10 cellular contexts compared by ENCODE assay signal in the genomic region with DNA sequence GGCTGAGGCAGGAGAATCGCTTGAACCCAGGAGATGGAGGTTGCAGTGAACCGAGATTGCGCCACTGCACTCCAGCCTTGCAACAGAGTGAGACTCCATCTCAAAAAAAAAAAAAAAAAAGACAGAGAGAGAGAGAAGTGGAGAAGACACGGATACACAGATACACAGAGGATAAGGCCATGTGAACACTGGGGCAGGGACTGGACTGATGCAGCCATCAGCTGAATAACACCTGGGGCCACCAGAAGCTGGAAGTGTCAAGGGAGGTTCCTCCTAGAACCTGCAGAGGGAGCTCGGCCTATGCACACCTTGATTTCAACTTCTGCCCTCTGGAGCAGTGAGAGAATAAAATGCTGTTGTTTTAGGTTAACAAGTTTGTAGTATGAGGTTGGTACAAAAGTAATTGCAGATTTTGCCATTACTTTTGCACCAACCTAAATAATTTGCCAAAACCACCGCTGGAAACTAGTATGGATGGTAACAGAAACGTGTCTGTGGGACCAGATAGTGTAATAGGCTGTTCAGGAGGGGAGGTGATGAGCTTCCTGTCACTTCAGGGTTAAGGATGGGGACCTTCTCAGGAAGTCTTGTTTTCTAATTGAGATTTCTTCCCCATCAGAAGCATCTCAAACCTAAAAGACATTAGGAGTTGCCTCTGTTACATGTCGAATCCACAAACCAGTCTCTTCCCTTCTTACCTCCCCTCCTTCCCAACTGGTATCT. TPM values are rescaled to one million over a fixed set of nuclear protein-coding genes. Genes with fewer than 3 reads are reported as not detected.
DNase-seq lines count a peak whose midpoint lies in the region; ATAC-seq, FAIRE-seq and TF ChIP-seq lines count a peak whose summit lies in the region.
"Had no signal": no experiment of that assay in that cellular context is flagged by ENCODE, and none has a peak within 500 bp of the region (broad histone marks: within the 10 kb centered on the region; RNA-seq: fewer than 3 reads in every experiment).

No MANE protein-coding gene starts in this region.

- TF ChIP-seq CTCF in GM12878 (IDR thresholded peaks at IDR 0.05 in 2 of 3, conservative IDR thresholded peaks at IDR 0.05 in 1 of 3; ENCODE audit: control insufficient read depth in 2 of 3, extremely low read depth in 1 of 3, insufficient read depth in 1 of 3, low read depth in 3 of 3, low read length in 3 of 3) (peak; percentile 35 to 53 (median 38); a peak in 5 of 6 replicates), liver (IDR thresholded peaks at IDR 0.05; ENCODE audit: low read depth, low read length, missing input control) (peak; percentile 68)

- H3K27me3 ChIP-seq in GM12878 (replicated peaks in 1 of 2; ENCODE audit: control insufficient read depth in 2 of 2, insufficient read depth in 2 of 2, low read length in 1 of 2): no peaks in the 10 kb centered on the region; a peak in 1 of 4 replicates
- H3K27me3 ChIP-seq in liver (ENCODE audit: control insufficient read depth in 4 of 4, insufficient read depth in 4 of 4, low read length in 3 of 4): no peaks in the 10 kb centered on the region

- RAD21 ChIA-PET in GM12878 (lab: Charles Lee; ENCODE audit: unreplicated experiment): interaction anchor here (0.6 to 1.0 kb wide), 4 partner anchors 77 to 623 kb away, joined by 3 to 6 read pairs (median 4); no protein-coding TSS in a partner anchor

- WGBS in GM12878 (ENCODE audit: insufficient coverage, insufficient replicate concordance, low lambda C conversion rate, missing lambda C conversion rate): 40% methylated on average over 8 of the region's 8 CpGs
- 66% methylated on average over 8 of the region's 8 CpGs for WGBS in liver

- DNase-seq in NK-92 treated with Interleukin-12 subunit alpha and Interleukin-12 subunit beta, amount 100 ng/mL, for 24 hours (lab: John Stamatoyannopoulos, UW): peak; percentile 16
- DNase-seq in NK-92 (lab: John Stamatoyannopoulos, UW; ENCODE audit: unreplicated experiment) (no peak), NCI-H2196 treated with DMSO at 0.1 percent for 48 hours (lab: John Stamatoyannopoulos, UW; ENCODE audit: unreplicated experiment) (peak; percentile 71), GM12878 (ENCODE audit: low read depth, low spot score) (no peak), DMS79 treated with DMSO at 0.1 percent for 48 hours (lab: John Stamatoyannopoulos, UW) (no peak)
- DNase-seq in activated effector memory CD4-positive, alpha-beta T cell treated with anti-CD3 and anti-CD28 coated beads, Interleukin-2, amount 50 U/mL, for 16 hours: no peak

- H3K4me3 ChIP-seq in GM12878: no peak overlapping the region
- no peak overlapping the region for H3K4me3 ChIP-seq in liver (ENCODE audit: low read depth in 1 of 3, low read length in 3 of 3)
- H3K4me3 ChIP-seq: skin epidermis had no signal

- H3K4me2 ChIP-seq in GM12878 (ENCODE audit: control insufficient read depth, insufficient read depth): no peak overlapping the region

- H3K27ac ChIP-seq in GM12878 (ENCODE audit: control insufficient read depth, insufficient read depth) (no peak overlapping the region), liver (ENCODE audit: low read depth in 1 of 2, low read length in 2 of 2) (no peak overlapping the region)
- H3K27ac ChIP-seq: skin epidermis had no signal

- intact Hi-C loops in GM12878 (cut with micrococcal nuclease; ENCODE audit: unreplicated experiment): no loop called here

- no peaks in the 10 kb centered on the region for H4K20me1 ChIP-seq in GM12878 (ENCODE audit: control insufficient read depth, insufficient read depth)

- TF ChIP-seq RAD21 in GM12878 (IDR thresholded peaks at IDR 0.05; ENCODE audit: insufficient read depth, low read depth, low read length): 0 out of 2 replicates have a peak, but pooled peaks have one; percentile 42
- TF ChIP-seq RAD21 in liver (IDR thresholded peaks at IDR 0.05): peak; percentile 82 to 87

- no peak for TF ChIP-seq POLR2A in GM12878 (IDR thresholded peaks at IDR 0.05; ENCODE audit: low read depth, low read length)

- SMC1A ChIA-PET in GM12878 (lab: Charles Lee; ENCODE audit: uncharacterized antibody, unreplicated experiment): interaction anchor here (0.6 to 1.3 kb wide), 4 partner anchors 77 to 1718 kb away, joined by 3 to 4 read pairs (median 3); no protein-coding TSS in a partner anchor

- no peaks in the 10 kb centered on the region for H3K9me3 ChIP-seq in GM12878 (replicated peaks; ENCODE audit: control insufficient read depth, insufficient read depth, low read length)
- H3K9me3 ChIP-seq in liver (ENCODE audit: control insufficient read depth in 4 of 4, low read length in 3 of 4): no peaks in the 10 kb centered on the region

- POLR2A ChIA-PET in GM12878 (lab: Charles Lee): no interaction called here

- CTCF ChIA-PET in GM12878 (lab: Yijun Ruan, JAX): interaction anchor here (1.0 to 2.4 kb wide), 11 partner anchors 11 to 206 kb away, joined by 3 to 14 read pairs (median 4); no protein-coding TSS in a partner anchor

- in situ Hi-C loops in GM12878 (cut with MboI): no loop called here

- H3K9ac ChIP-seq in GM12878 (ENCODE audit: control insufficient read depth, insufficient read depth, low read length) (no peak overlapping the region), liver (ENCODE audit: low read depth in 1 of 2, low read length in 2 of 2) (no peak overlapping the region)

- ATAC-seq in GM12878: peak; percentile 52; the same call in 2 of the 3 replicates
- no peak for ATAC-seq in HG02571 (IDR thresholded peaks at IDR 0.05; ENCODE audit: unreplicated experiment)

- no peaks in the 10 kb centered on the region for H3K79me2 ChIP-seq in GM12878 (ENCODE audit: control insufficient read depth, insufficient read depth, low read length)

- no TSS peak for BruUV-seq in GM12878 (replicated peaks; lab: Mats Ljungman, UMichigan)

- H3K36me3 ChIP-seq in GM12878 (ENCODE audit: control insufficient read depth in 2 of 2, insufficient read depth in 2 of 2, low read length in 1 of 2): no peaks in the 10 kb centered on the region
- no peaks in the 10 kb centered on the region for H3K36me3 ChIP-seq in liver (ENCODE audit: control insufficient read depth in 4 of 4, insufficient read depth in 3 of 4, low read depth in 1 of 4, low read length in 3 of 4)

- TF ChIP-seq EP300 in GM12878 (IDR thresholded peaks at IDR 0.05; ENCODE audit: borderline replicate concordance in 1 of 2, control insufficient read depth in 1 of 2, low read depth in 2 of 2, low read length in 2 of 2): no peak

- H2AFZ ChIP-seq in GM12878 (ENCODE audit: control insufficient read depth, low read depth, low read length): no peak overlapping the region

- FAIRE-seq in GM12878 (lab: Jason Lieb, UNC): no peak

- no peaks in the 10 kb centered on the region for H3K4me1 ChIP-seq in GM12878 (ENCODE audit: control insufficient read depth, insufficient read depth, low read length)
- H3K4me1 ChIP-seq in liver (ENCODE audit: control insufficient read depth in 4 of 4, insufficient read depth in 4 of 4, low read length in 3 of 4): peaks cover 3 to 6% (median 4%) of the 10 kb centered on the region in 4 donors

TF ChIP-seq in liver, 16 proteins besides CTCF, POLR2A, EP300 and RAD21 (continues in another document):
- TF ChIP-seq HNF4A (conservative IDR thresholded peaks at IDR 0.05): no peak

RNA-seq across cellular contexts. Expression of a gene that starts 36.4 kb away (rescaled TPM):
- not detected in 2 replicates for total RNA-seq in GM12878 (2013; cell fraction: nucleolus; rRNA removed)
- total RNA-seq in GM12878 (2014; rRNA removed) (not detected in 2 replicates), GM12878 (2014; rRNA removed; fragmentation: Illumina TruSeq; extraction: Trizol) (not detected in 2 replicates), GM12878 (2021) (not detected in 2 replicates), liver (1 to 10 TPM in 1 of 2 donors, under 1 TPM in 1; 0.47 to 2.8 TPM)
- polyA plus RNA-seq in GM12878 (2011; ENCODE audit: low read depth): not detected
- polyA plus RNA-seq in GM12878 (2011; rRNA removed) (not detected in 2 replicates), GM12878 (2014; fragmentation: Illumina TruSeq; extraction: Trizol) (not detected in 2 replicates), GM12878 (2014; fragmentation: Nextera tagmentation; extraction: Ambion mirVana) (not detected), GM12878 (2014; rRNA removed) (not detected in 2 replicates), GM12878 (2016; fragmentation: Nextera tagmentation; extraction: Ambion mirVana) (not detected), liver (10 to 100 TPM in 1 of 2 donors, 1 to 10 TPM in 1; 3.9 to 11.4 TPM)
- polyA plus RNA-seq in GM12878 (2011; cell fraction: cytosol; rRNA removed): not detected in 2 replicates
- polyA plus RNA-seq in GM12878 (2011; cell fraction: nucleus; rRNA removed): not detected in 2 replicates
- polyA plus RNA-seq in GM12878 (2012): not detected in 2 replicates
- not detected in 2 replicates for polyA minus RNA-seq in GM12878 (2011; rRNA and poly(A)+ RNA removed)
- not detected in 2 replicates for polyA minus RNA-seq in GM12878 (2011; cell fraction: cytosol; rRNA and poly(A)+ RNA removed)
- not detected in 2 replicates for polyA minus RNA-seq in GM12878 (2011; cell fraction: nucleus; rRNA and poly(A)+ RNA removed)
- total RNA-seq: activated CD8-positive, alpha-beta memory T cell treated with anti-CD3 and anti-CD28 coated beads for 36 hours had no signal

RNA-seq across cellular contexts. Expression of a gene that starts 47.5 kb away (rescaled TPM):
- total RNA-seq in GM12878 (2013; cell fraction: nucleolus; rRNA removed): not detected in 2 replicates
- total RNA-seq in GM12878 (2014; rRNA removed) (not detected in 2 replicates), GM12878 (2014; rRNA removed; fragmentation: Illumina TruSeq; extraction: Trizol) (not detected in 2 replicates), GM12878 (2021) (not detected in 2 replicates), liver (under 1 TPM; 0.09 to 0.25 TPM)
- polyA plus RNA-seq in GM12878 (2011; ENCODE audit: low read depth): not detected
- polyA plus RNA-seq in GM12878 (2011; rRNA removed) (not detected in 2 replicates), GM12878 (2014; fragmentation: Illumina TruSeq; extraction: Trizol) (not detected in 2 replicates), GM12878 (2014; fragmentation: Nextera tagmentation; extraction: Ambion mirVana) (not detected), GM12878 (2014; rRNA removed) (not detected in 2 replicates), GM12878 (2016; fragmentation: Nextera tagmentation; extraction: Ambion mirVana) (not detected), liver (not detected)
- not detected in 2 replicates for polyA plus RNA-seq in GM12878 (2011; cell fraction: cytosol; rRNA removed)
- not detected in 2 replicates for polyA plus RNA-seq in GM12878 (2011; cell fraction: nucleus; rRNA removed)
- not detected in 2 replicates for polyA plus RNA-seq in GM12878 (2012)
- not detected in 2 replicates for polyA minus RNA-seq in GM12878 (2011; rRNA and poly(A)+ RNA removed)
- polyA minus RNA-seq in GM12878 (2011; cell fraction: cytosol; rRNA and poly(A)+ RNA removed): not detected in 2 replicates
- not detected in 2 replicates for polyA minus RNA-seq in GM12878 (2011; cell fraction: nucleus; rRNA and poly(A)+ RNA removed)
- total RNA-seq: activated CD8-positive, alpha-beta memory T cell treated with anti-CD3 and anti-CD28 coated beads for 36 hours had no signal

Comparison
In these comparisons a context has a peak if more than half of its experiments do, and no peak if none do; other contexts are left out.
1. DNase-seq: peak in NK-92 treated with Interleukin-12 subunit alpha and Interleukin-12 subunit beta, amount 100 ng/mL, for 24 hours (single experiment) and NCI-H2196 treated with DMSO at 0.1 percent for 48 hours (single experiment); none in NK-92 (single experiment), GM12878 (single experiment), activated effector memory CD4-positive, alpha-beta T cell treated with anti-CD3 and anti-CD28 coated beads, Interleukin-2, amount 50 U/mL, for 16 hours (single experiment) and DMS79 treated with DMSO at 0.1 percent for 48 hours (single experiment).